8 cellular contexts compared by ENCODE assay signal in the genomic region with DNA sequence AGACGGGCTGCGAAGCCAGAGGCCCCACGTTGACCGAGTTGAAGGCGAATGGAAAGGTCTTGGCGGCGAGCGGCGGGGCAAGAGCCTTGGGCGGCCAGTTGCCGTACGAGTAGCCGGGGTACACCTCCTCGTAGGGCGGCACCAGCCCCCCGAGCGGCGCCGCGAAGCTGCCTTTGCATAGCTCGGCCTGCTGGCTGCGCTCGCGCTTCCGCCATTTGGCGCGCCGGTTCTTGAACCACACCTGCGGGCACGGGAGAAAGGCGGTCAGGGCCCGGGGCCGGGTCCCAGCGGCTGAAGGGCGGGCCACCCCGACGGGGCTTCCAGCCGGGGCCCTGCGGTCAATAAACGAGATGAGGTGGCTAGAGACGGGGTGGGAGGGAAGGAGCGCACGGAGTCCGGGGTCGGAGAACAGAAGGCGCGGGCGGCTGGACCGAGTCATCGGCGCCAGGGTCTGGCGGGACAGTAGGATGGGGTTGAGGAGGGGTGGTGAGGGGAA. TPM values are rescaled to one million over a fixed set of nuclear protein-coding genes. Genes with fewer than 3 reads are reported as not detected.
DNase-seq lines count a peak whose midpoint lies in the region; ATAC-seq and TF ChIP-seq lines count a peak whose summit lies in the region.

No MANE protein-coding gene starts in this region.

- peaks cover 17% of the 10 kb centered on the region for H3K27me3 Mint-ChIP-seq in MCF 10A (ENCODE audit: insufficient read depth, unreplicated experiment)

- ATAC-seq in SK-N-SH treated with all-trans-retinoic acid at 6 μM for 48 hours (peak; percentile 9; the same call in 2 of the 3 replicates), left colon (peak; percentile 35)

- TF ChIP-seq CTCF in MCF 10A (IDR thresholded peaks at IDR 0.05; ENCODE audit: unreplicated experiment), result no peak

- peaks cover 27% of the 10 kb centered on the region for H3K4me1 Mint-ChIP-seq in MCF 10A (ENCODE audit: insufficient read depth, unreplicated experiment)

- POLR2A ChIA-PET in MCF 10A (lab: Yijun Ruan, JAX), result interaction anchor here (1.9 to 2.1 kb wide), 4 partner anchors 115 to 190 kb away, joined by 7 to 15 read pairs (median 10); a partner anchor contains a TSS

- no peak overlapping the region for H3K27ac Mint-ChIP-seq in MCF 10A (ENCODE audit: low read depth, unreplicated experiment)

- intact Hi-C loops in MCF 10A (cut with micrococcal nuclease) (loop anchor here (1.0 kb wide), 1 partner anchor 116 kb away; no protein-coding TSS in a partner anchor), left colon (cut with DNase I, micrococcal nuclease) (no loop called here)

- DNase-seq in DMS 273 (lab: John Stamatoyannopoulos, UW; ENCODE audit: unreplicated experiment) (peak; percentile 74), DMS 273 treated with DMSO at 0.1 percent for 48 hours (lab: John Stamatoyannopoulos, UW) (no peak), MCF 10A (ENCODE audit: unreplicated experiment) (no peak), left colon (peak; percentile 34 to 62), COLO829 (ENCODE audit: low spot score) (no peak), SKM-1 (lab: John Stamatoyannopoulos, UW; ENCODE audit: unreplicated experiment) (no peak)
- DNase-seq in stimulated activated CD4-positive, alpha-beta T cell treated with anti-CD3 and anti-CD28 coated beads, Interleukin-4, amount 100 ng/mL, for 48 hours (ENCODE audit: low read depth in 2 of 2), result peak; percentile 47 to 53

- no peaks in the 10 kb centered on the region for H3K9me3 Mint-ChIP-seq in MCF 10A (ENCODE audit: unreplicated experiment)

- CTCF ChIA-PET in MCF 10A (lab: Yijun Ruan, JAX), result interaction anchor here (0.5 to 17.5 kb wide), 23 partner anchors 9 to 1016 kb away, joined by 3 to 354 read pairs (median 6); a partner anchor contains a TSS

- H3K36me3 Mint-ChIP-seq in MCF 10A (ENCODE audit: insufficient read depth, unreplicated experiment), result peaks cover 6% of the 10 kb centered on the region

- no TSS peak for BruUV-seq in MCF 10A (replicated peaks; lab: Mats Ljungman, UMichigan)

- peak overlapping the region; percentile 68 for H3K4me3 Mint-ChIP-seq in MCF 10A (ENCODE audit: unreplicated experiment)

TF ChIP-seq in SK-N-SH treated with all-trans-retinoic acid at 6 μM for 48 hours, 23 proteins besides CTCF, POLR2A, EP300 and RAD21:
- no peak for TF ChIP-seq CSDC2 (CRISPR knock-in tag; IDR thresholded peaks at IDR 0.05)
- TF ChIP-seq, protein P1, sequence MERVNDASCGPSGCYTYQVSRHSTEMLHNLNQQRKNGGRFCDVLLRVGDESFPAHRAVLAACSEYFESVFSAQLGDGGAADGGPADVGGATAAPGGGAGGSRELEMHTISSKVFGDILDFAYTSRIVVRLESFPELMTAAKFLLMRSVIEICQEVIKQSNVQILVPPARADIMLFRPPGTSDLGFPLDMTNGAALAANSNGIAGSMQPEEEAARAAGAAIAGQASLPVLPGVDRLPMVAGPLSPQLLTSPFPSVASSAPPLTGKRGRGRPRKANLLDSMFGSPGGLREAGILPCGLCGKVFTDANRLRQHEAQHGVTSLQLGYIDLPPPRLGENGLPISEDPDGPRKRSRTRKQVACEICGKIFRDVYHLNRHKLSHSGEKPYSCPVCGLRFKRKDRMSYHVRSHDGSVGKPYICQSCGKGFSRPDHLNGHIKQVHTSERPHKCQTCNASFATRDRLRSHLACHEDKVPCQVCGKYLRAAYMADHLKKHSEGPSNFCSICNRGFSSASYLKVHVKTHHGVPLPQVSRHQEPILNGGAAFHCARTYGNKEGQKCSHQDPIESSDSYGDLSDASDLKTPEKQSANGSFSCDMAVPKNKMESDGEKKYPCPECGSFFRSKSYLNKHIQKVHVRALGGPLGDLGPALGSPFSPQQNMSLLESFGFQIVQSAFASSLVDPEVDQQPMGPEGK (CRISPR knock-in tag; IDR thresholded peaks at IDR 0.05; ENCODE audit: borderline replicate concordance), result no peak
- TF ChIP-seq ZFP3 (CRISPR knock-in tag; IDR thresholded peaks at IDR 0.05), result no peak

RNA-seq across cellular contexts. Expression of a gene that starts 4.8 kb away (rescaled TPM):
- not detected in 2 replicates for total RNA-seq in MCF 10A (2022)
- not detected for total RNA-seq in left colon

RNA-seq across cellular contexts. Expression of a gene that starts 10.4 kb away (rescaled TPM):
- total RNA-seq in MCF 10A (2022) (not detected in 2 replicates), left colon (not detected)

RNA-seq across cellular contexts. Expression of a gene that starts 14.4 kb away (rescaled TPM):
- total RNA-seq in MCF 10A (2022) (50.0 and 50.6 TPM in 2 replicates), left colon (10 to 100 TPM; 52.3 to 64.3 TPM)

Comparison
In these comparisons a context has a peak if more than half of its experiments do, and no peak if none do; other contexts are left out.
1. DNase-seq: peak in DMS 273 (single experiment), left colon (2 of 2) and stimulated activated CD4-positive, alpha-beta T cell treated with anti-CD3 and anti-CD28 coated beads, Interleukin-4, amount 100 ng/mL, for 48 hours (2 of 2); none in DMS 273 treated with DMSO at 0.1 percent for 48 hours (single experiment), MCF 10A (single experiment), COLO829 (single experiment) and SKM-1 (single experiment).